10 cellular contexts compared by ENCODE assay signal in the genomic region with DNA sequence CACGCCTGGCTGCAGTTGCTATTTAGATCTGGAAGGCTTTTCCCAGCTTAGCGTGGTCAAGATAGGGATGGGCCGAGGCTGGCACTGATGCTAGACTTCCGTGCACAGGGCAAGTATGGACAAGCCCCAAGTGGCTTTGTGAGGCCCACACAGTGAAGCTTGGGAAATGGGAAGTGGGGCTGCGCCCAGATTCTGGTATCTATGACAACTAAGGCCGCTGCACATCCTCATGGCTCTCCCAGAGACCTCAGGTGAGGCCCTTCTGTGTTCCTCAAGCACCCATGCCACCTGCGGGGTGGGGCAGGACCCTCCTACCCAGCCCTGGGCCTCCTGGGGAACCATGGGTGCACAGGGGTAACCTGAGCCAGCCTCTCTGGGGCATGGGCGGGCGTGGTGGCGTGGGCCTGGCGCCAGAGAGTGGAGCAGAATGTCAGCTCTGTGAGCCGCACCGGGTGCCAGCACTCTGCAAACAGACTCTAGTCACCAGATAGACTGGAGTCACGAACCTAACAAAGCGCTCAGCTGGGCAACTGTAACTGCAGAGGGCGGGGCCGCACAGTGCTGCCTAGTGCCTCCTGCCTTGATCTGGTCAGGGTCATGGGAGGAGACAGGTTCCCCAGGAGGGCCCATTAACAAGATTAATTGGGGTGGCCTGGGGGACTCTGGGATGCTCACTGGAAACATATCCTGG. TPM values are rescaled to one million over a fixed set of nuclear protein-coding genes. Genes with fewer than 3 reads are reported as not detected.
DNase-seq lines count a peak whose midpoint lies in the region; ATAC-seq, FAIRE-seq and TF ChIP-seq lines count a peak whose summit lies in the region.
"Had no signal": no experiment of that assay in that cellular context is flagged by ENCODE, and none has a peak within 500 bp of the region (broad histone marks: within the 10 kb centered on the region; RNA-seq: fewer than 3 reads in every experiment).

No MANE protein-coding gene starts in this region.

- H3K9ac ChIP-seq in HCT116 (ENCODE audit: low read length) (peak overlapping the region; percentile 59), neuronal stem cell (ENCODE audit: low read depth, low read length, poor library complexity) (no peak overlapping the region), GM23248 (no peak overlapping the region)

- no peaks in the 10 kb centered on the region for H3K27me3 ChIP-seq in HCT116 (ENCODE audit: insufficient read depth, low read length)
- no peaks in the 10 kb centered on the region for H3K27me3 ChIP-seq in bronchial epithelial cell (ENCODE audit: control insufficient read depth, insufficient read depth, low read length)
- H3K27me3 ChIP-seq in neuronal stem cell (ENCODE audit: control insufficient read depth in 3 of 3, insufficient read depth in 3 of 3, low read depth in 1 of 3, low read length in 3 of 3): peaks cover 0 to 7% (median 0%) of the 10 kb centered on the region in 3 experiments
- no peaks in the 10 kb centered on the region for H3K27me3 ChIP-seq in GM23248 (replicated peaks; ENCODE audit: insufficient read depth)
- H3K27me3 ChIP-seq: cardiac muscle cell had no signal

- H4K20me1 ChIP-seq in HCT116 (ENCODE audit: insufficient read depth): no peaks in the 10 kb centered on the region
- no peaks in the 10 kb centered on the region for H4K20me1 ChIP-seq in GM23248 (ENCODE audit: insufficient read depth)

- TSS peak; percentile 76 for BruUV-seq in HCT116 (replicated peaks; lab: Mats Ljungman, UMichigan)

- no peak for TF ChIP-seq POLR2A in HCT116 (IDR thresholded peaks at IDR 0.05; ENCODE audit: borderline replicate concordance, extremely low read depth, insufficient read depth, insufficient read length)

- intact Hi-C loops in HCT116 (cut with micrococcal nuclease): loop anchor here (2.0 to 5.0 kb wide), 3 partner anchors 34 to 51 kb away; no protein-coding TSS in a partner anchor
- intact Hi-C loops in activated CD8-positive, alpha-beta T cell treated with anti-CD3 and anti-CD28 coated beads for 36 hours (cut with micrococcal nuclease): no loop called here

- no peak overlapping the region for H3K14ac ChIP-seq in neuronal stem cell (ENCODE audit: low read length)

- FAIRE-seq in bronchial epithelial cell (lab: Jason Lieb, UNC): no peak

- peaks cover 13% of the 10 kb centered on the region for H3K4me1 Mint-ChIP-seq in HFFc6 (ENCODE audit: low read depth)
- H3K4me1 Mint-ChIP-seq in activated CD8-positive, alpha-beta T cell treated with anti-CD3 and anti-CD28 coated beads for 36 hours (ENCODE audit: low read depth): no peaks in the 10 kb centered on the region

- H3K36me3 ChIP-seq in HCT116 (ENCODE audit: control insufficient read depth in 1 of 2, insufficient read depth in 2 of 2, low read length in 2 of 2): no peaks in the 10 kb centered on the region
- H3K36me3 ChIP-seq in bronchial epithelial cell (ENCODE audit: control insufficient read depth, insufficient read depth, low read length): no peaks in the 10 kb centered on the region
- H3K36me3 ChIP-seq in neuronal stem cell (replicated peaks in 1 of 2; ENCODE audit: control insufficient read depth in 2 of 2, insufficient read depth in 2 of 2, low read length in 2 of 2): no peaks in the 10 kb centered on the region
- no peaks in the 10 kb centered on the region for H3K36me3 ChIP-seq in GM23248 (ENCODE audit: low read depth)
- H3K36me3 ChIP-seq: cardiac muscle cell had no signal

- no peaks in the 10 kb centered on the region for H3K9me3 Mint-ChIP-seq in HFFc6
- no peaks in the 10 kb centered on the region for H3K9me3 Mint-ChIP-seq in activated CD8-positive, alpha-beta T cell treated with anti-CD3 and anti-CD28 coated beads for 36 hours
- H3K9me3 Mint-ChIP-seq: activated CD4-positive, alpha-beta memory T cell treated with anti-CD3 and anti-CD28 coated beads for 36 hours had no signal

- H2AK5ac ChIP-seq in neuronal stem cell (ENCODE audit: low read depth, low read length): peak overlapping the region; percentile 97

- no peaks in the 10 kb centered on the region for H3K79me2 ChIP-seq in HCT116 (ENCODE audit: insufficient read depth, low read length)
- H3K79me2 ChIP-seq in GM23248 (ENCODE audit: insufficient read depth): no peaks in the 10 kb centered on the region

- peak overlapping the region; percentile 91 for H3K27ac ChIP-seq in HCT116 (ENCODE audit: low read depth, low read length)
- H3K27ac ChIP-seq in neuronal stem cell (replicated peaks; ENCODE audit: low read length): no peak overlapping the region
- no peak overlapping the region for H3K27ac ChIP-seq in GM23248
- H3K27ac ChIP-seq: cardiac muscle cell had no signal

- H2AFZ ChIP-seq in HCT116 (ENCODE audit: low read depth, low read length, poor library complexity, severe bottlenecking) (peak overlapping the region; percentile 84), neuronal stem cell (ENCODE audit: low read length) (no peak overlapping the region), GM23248 (no peak overlapping the region)

- peak overlapping the region; percentile 66 for H2BK5ac ChIP-seq in neuronal stem cell (ENCODE audit: low read length)

- no peak for TF ChIP-seq RAD21 in HCT116 (IDR thresholded peaks at IDR 0.05; ENCODE audit: low read depth)

- peak overlapping the region; percentile 43 for H3K23ac ChIP-seq in neuronal stem cell (ENCODE audit: low read depth, low read length, poor library complexity)

- peak overlapping the region; percentile 96 for H2BK15ac ChIP-seq in neuronal stem cell (ENCODE audit: low read length)

- peak overlapping the region; percentile 94 for H2BK120ac ChIP-seq in neuronal stem cell (ENCODE audit: low read depth, low read length)

- no CpG with 5 or more reads among the region's 17 CpGs for WGBS in neuronal stem cell (ENCODE audit: extremely low coverage in 2 of 2, insufficient read length in 2 of 2, insufficient replicate concordance in 1 of 2), 2 donors
- 86 to 90% methylated on average over 16 to 17 of the region's 17 CpGs for WGBS in GM23248 (ENCODE audit: low coverage in 1 of 2, low lambda C conversion rate in 2 of 2, missing lambda C conversion rate in 2 of 2), 2 experiments

- peaks cover 16% of the 10 kb centered on the region for H3K27me3 Mint-ChIP-seq in HFFc6 (ENCODE audit: insufficient read depth)
- H3K27me3 Mint-ChIP-seq in activated CD8-positive, alpha-beta T cell treated with anti-CD3 and anti-CD28 coated beads for 36 hours: peaks cover 3% of the 10 kb centered on the region

- no peak for TF ChIP-seq CTCF in HCT116 (IDR thresholded peaks at IDR 0.05 in 2 of 3, conservative IDR thresholded peaks at IDR 0.05 in 1 of 3; ENCODE audit: borderline replicate concordance in 1 of 3, insufficient read depth in 1 of 3, low read depth in 2 of 3, low read length in 2 of 3)
- no peak for TF ChIP-seq CTCF in bronchial epithelial cell (IDR thresholded peaks at IDR 0.05; ENCODE audit: insufficient read depth, low read length, severe bottlenecking)
- no peak for TF ChIP-seq CTCF in HFFc6 (IDR thresholded peaks at IDR 0.05)
- TF ChIP-seq CTCF in activated CD8-positive, alpha-beta T cell treated with anti-CD3 and anti-CD28 coated beads for 36 hours (IDR thresholded peaks at IDR 0.05): no peak

- peak overlapping the region; percentile 65 for H3K18ac ChIP-seq in neuronal stem cell (ENCODE audit: low read length)

- peak overlapping the region; percentile 16 for H2BK12ac ChIP-seq in neuronal stem cell (ENCODE audit: low read length)

- peak overlapping the region; percentile 11 to 43; a peak in 3 of 4 replicates for H3K4me3 ChIP-seq in HCT116 (replicated peaks in 1 of 2; ENCODE audit: low read depth in 1 of 2, low read length in 2 of 2)
- no peak overlapping the region for H3K4me3 ChIP-seq in bronchial epithelial cell (ENCODE audit: low read depth, low read length)
- H3K4me3 ChIP-seq in neuronal stem cell (ENCODE audit: low read length in 2 of 2): no peak overlapping the region
- H3K4me3 ChIP-seq in GM23248: no peak overlapping the region
- H3K4me3 ChIP-seq: cardiac muscle cell had no signal

- in situ Hi-C loops in GM23248 (cut with MboI): no loop called here

- no peak overlapping the region for H3K27ac Mint-ChIP-seq in HFFc6
- no peak overlapping the region for H3K27ac Mint-ChIP-seq in activated CD8-positive, alpha-beta T cell treated with anti-CD3 and anti-CD28 coated beads for 36 hours
- H3K27ac Mint-ChIP-seq: activated CD4-positive, alpha-beta memory T cell treated with anti-CD3 and anti-CD28 coated beads for 36 hours had no signal

- H4K91ac ChIP-seq in neuronal stem cell (ENCODE audit: low read depth, low read length, poor library complexity): peak overlapping the region; percentile 79

- peak; percentile 76 for DNase-seq in HCT116 (ENCODE audit: low read depth, low spot score)
- DNase-seq in NCI-H2171 treated with DMSO at 0.1 percent for 48 hours (lab: John Stamatoyannopoulos, UW): peak; percentile 96
- DNase-seq in bronchial epithelial cell (ENCODE audit: low read depth): peak; percentile 95
- DNase-seq in neuronal stem cell (ENCODE audit: low spot score): no peak
- no peak for DNase-seq in HFFc6
- DNase-seq in GM23248: no peak
- DNase-seq in activated CD8-positive, alpha-beta T cell treated with anti-CD3 and anti-CD28 coated beads for 36 hours: no peak
- DNase-seq: activated CD4-positive, alpha-beta memory T cell treated with anti-CD3 and anti-CD28 coated beads for 36 hours had no signal

- no peaks in the 10 kb centered on the region for H3K79me1 ChIP-seq in neuronal stem cell (ENCODE audit: low read depth, low read length)

- CTCF ChIA-PET in HCT116 (lab: Charles Lee): interaction anchor here (0.7 to 1.3 kb wide), 4 partner anchors 29 to 161 kb away, joined by 3 to 4 read pairs (median 3); partner anchors contain the start of gene ELF3
- CTCF ChIA-PET in activated CD8-positive, alpha-beta T cell treated with anti-CD3 and anti-CD28 coated beads for 36 hours (lab: Charles Lee): interaction anchor here (0.7 to 0.9 kb wide), 2 partner anchors 59 to 78 kb away, joined by 3 read pairs; no protein-coding TSS in a partner anchor

- no peak overlapping the region for H4K8ac ChIP-seq in neuronal stem cell (ENCODE audit: low read depth, low read length)

- H3K4me2 ChIP-seq in HCT116 (ENCODE audit: low read length) (peak overlapping the region; percentile 81), neuronal stem cell (ENCODE audit: insufficient read depth, low read length, poor library complexity, severe bottlenecking) (peak overlapping the region; percentile 2), GM23248 (ENCODE audit: unreplicated experiment) (no peak overlapping the region)

- no peaks in the 10 kb centered on the region for H3F3A ChIP-seq in GM23248 (ENCODE audit: insufficient read depth)

- no peak overlapping the region for H3K4me3 Mint-ChIP-seq in HFFc6
- H3K4me3 Mint-ChIP-seq in activated CD8-positive, alpha-beta T cell treated with anti-CD3 and anti-CD28 coated beads for 36 hours: no peak overlapping the region
- H3K4me3 Mint-ChIP-seq: activated CD4-positive, alpha-beta memory T cell treated with anti-CD3 and anti-CD28 coated beads for 36 hours had no signal

- H3K4ac ChIP-seq in neuronal stem cell (ENCODE audit: low read length): peak overlapping the region; percentile 66

- RAD21 ChIA-PET in HCT116 (lab: Charles Lee; ENCODE audit: low non-redundant PET in 1 of 2, low total read pairs in 2 of 2, uncharacterized antibody in 2 of 2, unreplicated experiment in 2 of 2): interaction anchor here in 1 of 2 experiments (1.3 to 1.8 kb wide), 4 partner anchors 37 to 56 kb away, joined by 3 to 4 read pairs (median 4); partner anchors contain the start of gene ELF3

- H3K9me2 ChIP-seq in HCT116 (ENCODE audit: insufficient read depth): no peaks in the 10 kb centered on the region
- no peaks in the 10 kb centered on the region for H3K9me2 ChIP-seq in GM23248 (ENCODE audit: insufficient read depth)

- peak; percentile 84 for ATAC-seq in HCT116
- ATAC-seq in activated CD8-positive, alpha-beta T cell treated with anti-CD3 and anti-CD28 coated beads for 36 hours: no peak
- ATAC-seq in activated CD4-positive, CD25-positive, alpha-beta regulatory T cell treated with anti-CD3 and anti-CD28 coated beads, Interleukin-2, amount 50 U/mL, for 24 hours: no peak

- POLR2A ChIA-PET in HCT116 (lab: Charles Lee): interaction anchor here (0.7 to 4.6 kb wide), 13 partner anchors 8 to 50 kb away, joined by 3 to 53 read pairs (median 4); partner anchors contain the start of gene ELF3
- POLR2A ChIA-PET in activated CD8-positive, alpha-beta T cell treated with anti-CD3 and anti-CD28 coated beads for 36 hours (lab: Charles Lee): interaction anchor here (1.1 kb wide), 1 partner anchor 40 kb away, joined by 3 read pairs; no protein-coding TSS in a partner anchor

- H3K4me1 ChIP-seq in HCT116 (ENCODE audit: control insufficient read depth in 1 of 2, insufficient read depth in 2 of 2, low read length in 2 of 2) (peaks cover 49 to 59% of the 10 kb centered on the region in 2 experiments), neuronal stem cell (ENCODE audit: control insufficient read depth in 2 of 2, insufficient read depth in 1 of 2, low read depth in 1 of 2, low read length in 2 of 2) (peaks cover 0 to 2% of the 10 kb centered on the region in 2 donors), GM23248 (ENCODE audit: insufficient read depth) (no peaks in the 10 kb centered on the region)

- H3K9me3 ChIP-seq in HCT116 (ENCODE audit: control insufficient read depth in 1 of 2, insufficient read depth in 1 of 2, low read depth in 1 of 2, low read length in 2 of 2): no peaks in the 10 kb centered on the region
- H3K9me3 ChIP-seq in neuronal stem cell (replicated peaks in 1 of 2; ENCODE audit: control insufficient read depth in 2 of 2, insufficient read depth in 1 of 2, low read depth in 1 of 2, low read length in 2 of 2): no peaks in the 10 kb centered on the region
- no peaks in the 10 kb centered on the region for H3K9me3 ChIP-seq in GM23248 (ENCODE audit: low read depth)

- H3K36me3 Mint-ChIP-seq in HFFc6 (ENCODE audit: low read depth): no peaks in the 10 kb centered on the region
- no peaks in the 10 kb centered on the region for H3K36me3 Mint-ChIP-seq in activated CD8-positive, alpha-beta T cell treated with anti-CD3 and anti-CD28 coated beads for 36 hours (ENCODE audit: low read depth)
- H3K36me3 Mint-ChIP-seq: activated CD4-positive, alpha-beta memory T cell treated with anti-CD3 and anti-CD28 coated beads for 36 hours had no signal

RNA-seq across cellular contexts. Expression of gene ELF3, which starts 46.4 kb away (rescaled TPM):
- total RNA-seq in HCT116 (2021; ENCODE audit: unreplicated experiment) (200 TPM), bronchial epithelial cell (66.1 and 105 TPM in 2 replicates)
- 284 and 412 TPM in 2 replicates for polyA plus RNA-seq in HCT116 (2012)
- polyA plus RNA-seq in neuronal stem cell (2013, experiment 1 of 2): 2.7 TPM
- polyA plus RNA-seq in neuronal stem cell (2013, experiment 2 of 2): 2.6 TPM
- total RNA-seq in HFFc6 (2021; fragmentation: NEBNext Ultra II Directional; extraction: Animal tissue kit (Norgen Biotek cat#: 25700)): under 1 TPM in 2 of 6 experiments, not detected in 4; 0.09 TPM
- under 0.01 TPM in 1 of 2 replicates, not detected in the other for total RNA-seq in GM23248 (2014; rRNA removed; shearing (Covaris generic))
- polyA plus RNA-seq in GM23248 (2016; fragmentation: Nextera tagmentation; extraction: Ambion mirVana): not detected in 2 replicates
- under 1 TPM; 0.25 to 0.27 TPM for total RNA-seq in activated CD8-positive, alpha-beta T cell treated with anti-CD3 and anti-CD28 coated beads for 36 hours

Comparison
In these comparisons a context has a peak if more than half of its experiments do, and no peak if none do; other contexts are left out.
1. DNase-seq: peak in HCT116 (single experiment), NCI-H2171 treated with DMSO at 0.1 percent for 48 hours (single experiment) and bronchial epithelial cell (single experiment); none in neuronal stem cell (single experiment), HFFc6 (single experiment), GM23248 (single experiment) and activated CD8-positive, alpha-beta T cell treated with anti-CD3 and anti-CD28 coated beads for 36 hours (single experiment).
2. H3K4me3 ChIP-seq: peak in HCT116 (2 of 2); none in bronchial epithelial cell (single experiment), neuronal stem cell (0 of 2) and GM23248 (single experiment).
3. RNA of gene ELF3, which starts 46.4 kb away (total RNA-seq): 200 TPM in HCT116 (single experiment) and 66.1 to 105 TPM in bronchial epithelial cell; 0.25 to 0.27 TPM in activated CD8-positive, alpha-beta T cell treated with anti-CD3 and anti-CD28 coated beads for 36 hours, 0.09 TPM in HFFc6 and under 0.01 TPM in GM23248; every median in the first group is over 10 times any median in the second.